In genomic region chr17:42050360-42051012, GRCh38 we compare ENCODE assay signal across 1 cellular context.
TF ChIP-seq lines count a peak whose summit lies in the region.

TSS of gene C17orf113 (minus strand) at chr17:42050601. CDS start at chr17:42043376, 7,225 bp downstream.

TF ChIP-seq in HEK293, 187 proteins besides CTCF, POLR2A, EP300 and RAD21 (continued from another document and continues in another):
- TF ChIP-seq PATZ1 (tag by site-specific recombination; IDR thresholded peaks at IDR 0.05) (peak; percentile 81), BCL6B (tag by site-specific recombination; IDR thresholded peaks at IDR 0.05) (no peak), ZFHX2 (tag by site-specific recombination; conservative IDR thresholded peaks at IDR 0.05) (no peak), ZNF513 (tag by site-specific recombination; IDR thresholded peaks at IDR 0.05) (no peak), ZNF560 (tag by site-specific recombination; IDR thresholded peaks at IDR 0.05; ENCODE audit: borderline replicate concordance) (no peak), ZNF76 (tag by site-specific recombination; IDR thresholded peaks at IDR 0.05; ENCODE audit: borderline replicate concordance, low read depth) (0 out of 2 replicates have a peak, but pooled peaks have one; percentile 39), ZBTB48 (tag by site-specific recombination; IDR thresholded peaks at IDR 0.05) (no peak), ZNF658 (tag by site-specific recombination; IDR thresholded peaks at IDR 0.05) (no peak), ZNF837 (tag by site-specific recombination; IDR thresholded peaks at IDR 0.05) (no peak), OSR2 (tag by site-specific recombination; IDR thresholded peaks at IDR 0.05) (no peak), ZSCAN30 (tag by site-specific recombination; IDR thresholded peaks at IDR 0.05) (peak; percentile 82; the same call in 1 of the 2 replicates), ZNF16 (tag by site-specific recombination; IDR thresholded peaks at IDR 0.05; ENCODE audit: low read depth) (no peak), GLIS2 (tag by site-specific recombination; IDR thresholded peaks at IDR 0.05) (no peak; the same call in 1 of the 2 replicates), ZNF174 (tag by site-specific recombination; IDR thresholded peaks at IDR 0.05) (no peak), ZNF175 (tag by site-specific recombination; IDR thresholded peaks at IDR 0.05) (no peak), ZBTB44 (tag by site-specific recombination; IDR thresholded peaks at IDR 0.05) (no peak), ZNF18 (tag by site-specific recombination; IDR thresholded peaks at IDR 0.05) (no peak), TCF7L2 (IDR thresholded peaks at IDR 0.05; ENCODE audit: borderline replicate concordance, low read depth, low read length) (no peak), ZNF449 (tag by site-specific recombination; IDR thresholded peaks at IDR 0.05) (no peak), ZNF777 (tag by site-specific recombination; IDR thresholded peaks at IDR 0.05; ENCODE audit: borderline replicate concordance) (no peak), PRDM1 (tag by site-specific recombination; IDR thresholded peaks at IDR 0.05) (no peak), ZNF571 (tag by site-specific recombination; IDR thresholded peaks at IDR 0.05) (no peak), KLF17 (tag by site-specific recombination; IDR thresholded peaks at IDR 0.05) (no peak), MYNN (tag by site-specific recombination; IDR thresholded peaks at IDR 0.05; ENCODE audit: borderline replicate concordance) (no peak), ZNF518A (tag by site-specific recombination; conservative IDR thresholded peaks at IDR 0.05; ENCODE audit: low read depth) (no peak), ZNF555 (tag by site-specific recombination; conservative IDR thresholded peaks at IDR 0.05) (no peak), ZNF148 (tag by site-specific recombination; IDR thresholded peaks at IDR 0.05; ENCODE audit: borderline replicate concordance) (no peak), ZFP3 (tag by site-specific recombination; IDR thresholded peaks at IDR 0.05; ENCODE audit: low read depth) (no peak), IKZF3 (tag by site-specific recombination; IDR thresholded peaks at IDR 0.05) (no peak), ZFP37 (tag by site-specific recombination; IDR thresholded peaks at IDR 0.05) (no peak), ZBTB17 (tag by site-specific recombination; IDR thresholded peaks at IDR 0.05) (no peak), ZBTB7A (tag by site-specific recombination; IDR thresholded peaks at IDR 0.05; ENCODE audit: low read depth) (no peak; the same call in 1 of the 2 replicates), MEIS1 (CRISPR knock-in tag; IDR thresholded peaks at IDR 0.05; ENCODE audit: borderline replicate concordance) (no peak), ZBTB8A (tag by site-specific recombination; IDR thresholded peaks at IDR 0.05) (peak; percentile 77), KLF16 (tag by site-specific recombination; IDR thresholded peaks at IDR 0.05) (no peak), ZNF121 (tag by site-specific recombination; IDR thresholded peaks at IDR 0.05) (no peak), ZNF140 (tag by site-specific recombination; IDR thresholded peaks at IDR 0.05) (no peak), ZSCAN4 (tag by site-specific recombination; IDR thresholded peaks at IDR 0.05) (no peak), ZNF623 (tag by site-specific recombination; IDR thresholded peaks at IDR 0.05) (no peak), BCL11B (tag by site-specific recombination; IDR thresholded peaks at IDR 0.05; ENCODE audit: low read depth) (no peak)
